In genomic region chr4:80586716-80587115, GRCh38 we compare ENCODE assay signal across 24 cellular contexts.
DNase-seq lines count a peak whose midpoint lies in the region; ATAC-seq and TF ChIP-seq lines count a peak whose summit lies in the region.
"Had no signal": no experiment of that assay in that cellular context is flagged by ENCODE, and none has a peak within 500 bp of the region (broad histone marks: within the 10 kb centered on the region; RNA-seq: fewer than 3 reads in every experiment).

No MANE protein-coding gene starts in this region.

- H3K27me3 ChIP-seq in OCI-LY1 (ENCODE audit: insufficient read depth, low read length): no peaks in the 10 kb centered on the region
- H3K27me3 ChIP-seq in effector memory CD4-positive, alpha-beta T cell (replicated peaks; ENCODE audit: control insufficient read depth, insufficient read depth, low read length, poor library complexity, severe bottlenecking): no peaks in the 10 kb centered on the region

- H3K4me3 ChIP-seq in OCI-LY1 (ENCODE audit: low read depth, low read length, poor library complexity, severe bottlenecking): no peak overlapping the region
- no peak overlapping the region for H3K4me3 ChIP-seq in effector memory CD4-positive, alpha-beta T cell (ENCODE audit: insufficient read depth, low read depth, low read length, poor library complexity, severe bottlenecking)
- H3K4me3 ChIP-seq: GM12878 had no signal

- DNase-seq in NCI-H748 (lab: John Stamatoyannopoulos, UW; ENCODE audit: unreplicated experiment): peak; percentile 41
- DNase-seq in NCI-H748 treated with DMSO at 0.1 percent for 48 hours (lab: John Stamatoyannopoulos, UW): no peak
- DNase-seq in NCI-H146 (lab: John Stamatoyannopoulos, UW): peak; percentile 81
- peak; percentile 86 for DNase-seq in renal cortical epithelial cell (ENCODE audit: low read depth)
- DNase-seq in effector memory CD4-positive, alpha-beta T cell: no peak
- DNase-seq: CD8-positive, alpha-beta T cell; DMS153; HCEC 1CT; IMR-90; KG1; MM.1S; NCI-H187 treated with DMSO at 0.1 percent for 48 hours; NCI-H2107; NCI-H774; SHP77 treated with DMSO at 0.1 percent for 48 hours; T-helper 1 cell had no signal

- no peak for TF ChIP-seq CTCF in OCI-LY1 (IDR thresholded peaks at IDR 0.05; ENCODE audit: low read length)

- H3F3A ChIP-seq in OCI-LY1 (ENCODE audit: insufficient read depth, low read length): no peaks in the 10 kb centered on the region

- H2AFZ ChIP-seq in OCI-LY1 (ENCODE audit: low read length): no peak overlapping the region

- peak overlapping the region; percentile 29 for H3K27ac ChIP-seq in OCI-LY1 (ENCODE audit: low read depth, low read length, poor library complexity, severe bottlenecking)
- H3K27ac ChIP-seq in effector memory CD4-positive, alpha-beta T cell (ENCODE audit: insufficient read depth, low read length, poor library complexity, severe bottlenecking): no peak overlapping the region
- H3K27ac ChIP-seq: 22Rv1, C4-2B, RWPE1 had no signal

- H3K4me1 ChIP-seq in OCI-LY1 (ENCODE audit: insufficient read depth, low read length, severe bottlenecking): peaks cover 39% of the 10 kb centered on the region
- H3K4me1 ChIP-seq in effector memory CD4-positive, alpha-beta T cell (ENCODE audit: control insufficient read depth, insufficient read depth, low read length, poor library complexity, severe bottlenecking): no peaks in the 10 kb centered on the region

- H3K79me2 ChIP-seq in OCI-LY1 (ENCODE audit: insufficient read depth, low read length): no peaks in the 10 kb centered on the region

- ATAC-seq in HG02870 (IDR thresholded peaks at IDR 0.05; ENCODE audit: unreplicated experiment) (no peak), GM21619 (IDR thresholded peaks at IDR 0.05; ENCODE audit: unreplicated experiment) (no peak)
- ATAC-seq: CD8-positive, alpha-beta T cell; GM12878; Panc1 had no signal

- H3K9me2 ChIP-seq in OCI-LY1 (ENCODE audit: low read depth, low read length): no peaks in the 10 kb centered on the region

- H4K20me1 ChIP-seq in OCI-LY1 (ENCODE audit: insufficient read depth, low read length): no peaks in the 10 kb centered on the region

- no peaks in the 10 kb centered on the region; the same call in 1 of the 2 replicates for H3K36me3 ChIP-seq in OCI-LY1 (ENCODE audit: insufficient read depth, low read length)
- H3K36me3 ChIP-seq in effector memory CD4-positive, alpha-beta T cell (ENCODE audit: control insufficient read depth, insufficient read depth, low read length): no peaks in the 10 kb centered on the region

- no peak overlapping the region for H3K4me2 ChIP-seq in OCI-LY1 (ENCODE audit: low read length)

- no peak overlapping the region for H3K9ac ChIP-seq in OCI-LY1 (ENCODE audit: low read length)

- no peaks in the 10 kb centered on the region for H3K9me3 ChIP-seq in OCI-LY1 (ENCODE audit: low read length)
- no peaks in the 10 kb centered on the region for H3K9me3 ChIP-seq in effector memory CD4-positive, alpha-beta T cell (ENCODE audit: control insufficient read depth, low read length)

Comparison
In these comparisons a context has a peak if more than half of its experiments do, and no peak if none do; other contexts are left out.
1. DNase-seq: peak in NCI-H748 (single experiment), NCI-H146 (single experiment) and renal cortical epithelial cell (single experiment); none in NCI-H748 treated with DMSO at 0.1 percent for 48 hours (single experiment) and effector memory CD4-positive, alpha-beta T cell (0 of 3).